ENCODE assay signal across 8 cellular contexts in the genomic region with DNA sequence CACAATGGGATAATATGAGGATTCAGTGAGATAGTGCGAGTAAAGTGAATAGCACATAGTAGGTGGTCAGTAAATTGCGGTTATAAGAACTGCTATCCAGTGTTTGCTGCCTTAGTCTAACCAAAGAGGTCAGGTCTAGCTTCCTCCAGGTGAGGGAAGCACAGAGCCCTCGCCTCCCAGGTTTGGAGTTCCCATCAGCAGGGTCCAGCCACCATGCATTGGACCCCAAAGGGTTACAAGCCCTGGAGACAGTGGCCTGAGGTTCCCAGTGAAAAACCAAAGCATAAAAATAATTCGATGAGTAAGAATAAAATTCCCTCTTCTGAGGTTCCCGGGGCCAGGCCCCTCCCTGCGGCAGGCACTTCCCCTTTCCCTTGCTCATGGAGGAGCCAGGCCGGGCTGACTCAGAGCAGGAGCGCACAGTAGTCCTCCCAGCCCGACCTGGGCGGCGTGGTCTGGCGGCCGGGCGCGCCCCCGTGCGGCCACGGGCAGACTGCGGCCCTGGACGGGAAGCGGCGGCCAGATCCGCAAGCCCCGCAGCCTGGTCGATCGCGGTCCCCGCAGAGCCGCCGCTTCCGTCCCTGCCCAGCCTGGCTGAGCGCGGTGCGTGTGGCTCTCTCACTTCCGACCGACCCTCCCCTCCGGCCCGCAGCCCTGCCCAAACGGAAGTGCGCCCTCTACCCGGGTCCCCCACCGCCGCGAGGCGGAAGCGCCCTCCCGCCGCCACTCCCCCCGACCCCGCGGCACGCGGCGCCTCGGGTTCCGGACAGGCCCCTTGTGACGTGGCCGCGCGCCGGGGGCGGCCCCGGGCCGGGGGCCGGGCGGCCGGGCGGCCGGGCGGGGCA. TPM values are rescaled to one million over a fixed set of nuclear protein-coding genes. Genes with fewer than 3 reads are reported as not detected.
DNase-seq lines count a peak whose midpoint lies in the region; ATAC-seq and TF ChIP-seq lines count a peak whose summit lies in the region.

A gene (plus strand): TSS at position 845 of the 845 bp plus-strand sequence. CDS start 1,505 bp downstream, outside the sequence.

- peak; percentile 90 for ATAC-seq in stimulated activated naive CD8-positive, alpha-beta T cell treated with anti-CD3 and anti-CD28 coated beads, Interleukin-15, Interleukin-2, amounts not matched to agents 100 U/mL and 50 U/mL, for 24 hours

- no peaks in the 10 kb centered on the region for H3K9me3 ChIP-seq in ES-I3 (ENCODE audit: control insufficient read depth, insufficient read depth, low read length)

- peak; percentile 75 for TF ChIP-seq POLR2A in Raji (IDR thresholded peaks at IDR 0.05; ENCODE audit: insufficient read depth, low read depth, low read length)

- peak within 1 kb of the TSS; percentile 84 for H3K4me3 ChIP-seq in H7 (ENCODE audit: insufficient read depth, low read depth, low read length)

- peaks cover 13% of the 10 kb centered on the region; the same call in 1 of the 2 replicates for H3K4me1 ChIP-seq in ES-I3 (ENCODE audit: insufficient read depth, low read length)

- peak within 1 kb of the TSS; percentile 96 to 97 (median 97) for H3K27ac Mint-ChIP-seq in nephron

- peak within 1 kb of the TSS; percentile 92 for H3K9ac ChIP-seq in ES-I3 (ENCODE audit: low read depth, low read length)

- no peaks in the 10 kb centered on the region for H3K9me3 Mint-ChIP-seq in nephron

- no peaks in the 10 kb centered on the region for H3K36me3 Mint-ChIP-seq in nephron (ENCODE audit: low read depth)

- peak within 1 kb of the TSS; percentile 94 to 99 (median 95) for H3K4me3 Mint-ChIP-seq in nephron

- peak; percentile 85 to 89 (median 86) for TF ChIP-seq CTCF in nephron (IDR thresholded peaks at IDR 0.05; ENCODE audit: unreplicated experiment in 3 of 3)

- DNase-seq in H7: peak; percentile 100
- peak; percentile 93 for DNase-seq in LoVo (ENCODE audit: low spot score)
- DNase-seq in activated T-helper 9 cell treated with anti-CD3 and anti-CD28 coated beads, Interleukin-2, amount 50 U/mL, for 16 hours (ENCODE audit: low read depth): peak; percentile 87
- peak; percentile 92 for DNase-seq in fibroblast of peridontal ligament (ENCODE audit: extremely low read depth)
- DNase-seq in stimulated activated naive CD8-positive, alpha-beta T cell treated with anti-CD3 and anti-CD28 coated beads, Interleukin-15, Interleukin-2, amounts not matched to agents 100 U/mL and 50 U/mL, for 24 hours: peak; percentile 94

- H3K36me3 ChIP-seq in ES-I3 (ENCODE audit: insufficient read depth, low read length) (no peaks in the 10 kb centered on the region; the same call in 1 of the 2 replicates), H7 (replicated peaks; ENCODE audit: control insufficient read depth, insufficient read depth, low read length) (no peaks in the 10 kb centered on the region; the same call in 1 of the 2 replicates)

- H3K27me3 ChIP-seq in H7 (ENCODE audit: control insufficient read depth, insufficient read depth, low read length): no peaks in the 10 kb centered on the region

- no peaks in the 10 kb centered on the region for H3K27me3 Mint-ChIP-seq in nephron (ENCODE audit: low read depth)

- peaks cover 10% of the 10 kb centered on the region for H3K4me1 Mint-ChIP-seq in nephron

RNA-seq across cellular contexts. Expression of the gene that starts here (rescaled TPM):
- 26.7 and 29.0 TPM in 2 replicates for total RNA-seq in H7 (2014; rRNA removed; shearing (Covaris generic))

Comparison
In these comparisons a context has a peak if more than half of its experiments do, and no peak if none do; other contexts are left out.
1. Peak in every context shown above with its lines: DNase-seq, ATAC-seq and H3K4me3 ChIP-seq.